21 cellular contexts compared by ENCODE assay signal in genomic region chr21:41819856-41820281, GRCh38. TPM values are rescaled to one million over a fixed set of nuclear protein-coding genes. Genes with fewer than 3 reads are reported as not detected.
"Had no signal": no experiment of that assay in that cellular context is flagged by ENCODE, and none has a peak within 500 bp of the region (broad histone marks: within the 10 kb centered on the region; RNA-seq: fewer than 3 reads in every experiment).

No MANE protein-coding gene starts in this region.

- H3K9me3 Mint-ChIP-seq: IgD-negative memory B cell had no signal

- H3K4me2 ChIP-seq: KMS-11, SK-N-SH had no signal

- H3K27ac ChIP-seq: HL-60, KMS-11 had no signal

- H3K9me3 ChIP-seq: SK-N-SH had no signal

- H3K4me3 ChIP-seq: K562 had no signal

- ATAC-seq: K562 had no signal

- DNase-seq: Kasumi-1, MM.1S, NCI-H1092 treated with DMSO at 0.1 percent for 48 hours, NCI-H1436, NCI-H187, NCI-H2029, NCI-H2081 treated with DMSO at 0.1 percent for 48 hours, NCI-H2171, NCI-H226, NCI-H446, NCI-H510A, NCI-H524 treated with DMSO at 0.1 percent for 48 hours, NCI-H69, NCI-H774, RPMI8226, SHP77, SK-N-SH had no signal

- H3K4me3 Mint-ChIP-seq: IgD-negative memory B cell had no signal

- H3K27me3 Mint-ChIP-seq: IgD-negative memory B cell had no signal

RNA-seq across cellular contexts. Expression of gene RIPK4, which starts 53.0 kb away (rescaled TPM):
- total RNA-seq: K562 had no signal
